ENCODE assay signal across 1 cellular context in the genomic region with DNA sequence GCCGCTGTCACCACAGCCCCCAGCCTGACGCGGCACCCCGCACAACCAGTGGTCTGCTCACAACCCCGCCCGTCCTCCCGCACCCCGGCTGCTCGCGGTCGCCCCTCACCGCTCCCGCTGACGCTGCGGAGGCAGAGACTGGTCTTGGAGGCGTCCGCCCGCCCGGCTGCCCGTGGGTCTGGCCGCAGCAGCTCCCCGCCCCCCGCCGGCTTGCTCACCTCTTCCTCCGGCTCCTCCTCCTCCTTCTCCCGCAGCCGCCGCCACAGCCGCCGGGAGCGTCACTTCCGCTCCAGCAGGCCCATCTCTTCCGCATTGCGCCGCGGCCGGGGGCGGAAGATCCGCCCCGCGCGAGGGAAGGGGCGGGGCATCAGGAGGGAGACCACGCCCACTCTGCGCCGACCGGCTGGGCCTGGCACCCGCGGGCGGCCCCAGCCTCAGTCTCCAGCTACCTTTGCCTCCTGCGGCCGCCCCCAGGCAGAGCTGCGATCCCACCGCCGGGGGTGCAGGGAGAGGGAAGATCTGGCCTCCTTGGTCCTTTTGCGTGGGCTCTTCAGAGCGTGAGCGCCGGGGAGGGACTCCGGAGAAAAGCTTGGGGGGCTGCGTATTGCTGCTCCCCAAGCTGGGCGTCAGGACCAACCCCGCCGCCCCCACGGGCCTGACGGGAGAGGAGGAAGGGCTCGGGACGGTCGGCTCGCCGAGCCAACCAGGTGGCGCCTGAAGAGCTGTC.
TF ChIP-seq lines count a peak whose summit lies in the region.

A gene with protein sequence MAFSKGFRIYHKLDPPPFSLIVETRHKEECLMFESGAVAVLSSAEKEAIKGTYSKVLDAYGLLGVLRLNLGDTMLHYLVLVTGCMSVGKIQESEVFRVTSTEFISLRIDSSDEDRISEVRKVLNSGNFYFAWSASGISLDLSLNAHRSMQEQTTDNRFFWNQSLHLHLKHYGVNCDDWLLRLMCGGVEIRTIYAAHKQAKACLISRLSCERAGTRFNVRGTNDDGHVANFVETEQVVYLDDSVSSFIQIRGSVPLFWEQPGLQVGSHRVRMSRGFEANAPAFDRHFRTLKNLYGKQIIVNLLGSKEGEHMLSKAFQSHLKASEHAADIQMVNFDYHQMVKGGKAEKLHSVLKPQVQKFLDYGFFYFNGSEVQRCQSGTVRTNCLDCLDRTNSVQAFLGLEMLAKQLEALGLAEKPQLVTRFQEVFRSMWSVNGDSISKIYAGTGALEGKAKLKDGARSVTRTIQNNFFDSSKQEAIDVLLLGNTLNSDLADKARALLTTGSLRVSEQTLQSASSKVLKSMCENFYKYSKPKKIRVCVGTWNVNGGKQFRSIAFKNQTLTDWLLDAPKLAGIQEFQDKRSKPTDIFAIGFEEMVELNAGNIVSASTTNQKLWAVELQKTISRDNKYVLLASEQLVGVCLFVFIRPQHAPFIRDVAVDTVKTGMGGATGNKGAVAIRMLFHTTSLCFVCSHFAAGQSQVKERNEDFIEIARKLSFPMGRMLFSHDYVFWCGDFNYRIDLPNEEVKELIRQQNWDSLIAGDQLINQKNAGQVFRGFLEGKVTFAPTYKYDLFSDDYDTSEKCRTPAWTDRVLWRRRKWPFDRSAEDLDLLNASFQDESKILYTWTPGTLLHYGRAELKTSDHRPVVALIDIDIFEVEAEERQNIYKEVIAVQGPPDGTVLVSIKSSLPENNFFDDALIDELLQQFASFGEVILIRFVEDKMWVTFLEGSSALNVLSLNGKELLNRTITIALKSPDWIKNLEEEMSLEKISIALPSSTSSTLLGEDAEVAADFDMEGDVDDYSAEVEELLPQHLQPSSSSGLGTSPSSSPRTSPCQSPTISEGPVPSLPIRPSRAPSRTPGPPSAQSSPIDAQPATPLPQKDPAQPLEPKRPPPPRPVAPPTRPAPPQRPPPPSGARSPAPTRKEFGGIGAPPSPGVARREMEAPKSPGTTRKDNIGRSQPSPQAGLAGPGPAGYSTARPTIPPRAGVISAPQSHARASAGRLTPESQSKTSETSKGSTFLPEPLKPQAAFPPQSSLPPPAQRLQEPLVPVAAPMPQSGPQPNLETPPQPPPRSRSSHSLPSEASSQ (N-terminal part only) (minus strand): TSS at position 286 of the 727 bp plus-strand sequence. CDS start 1,118 bp downstream, outside the sequence.

TF ChIP-seq in WTC11, 78 proteins besides CTCF, POLR2A, EP300 and RAD21 (continued from another document and continues in another):
- TF ChIP-seq, protein P1, sequence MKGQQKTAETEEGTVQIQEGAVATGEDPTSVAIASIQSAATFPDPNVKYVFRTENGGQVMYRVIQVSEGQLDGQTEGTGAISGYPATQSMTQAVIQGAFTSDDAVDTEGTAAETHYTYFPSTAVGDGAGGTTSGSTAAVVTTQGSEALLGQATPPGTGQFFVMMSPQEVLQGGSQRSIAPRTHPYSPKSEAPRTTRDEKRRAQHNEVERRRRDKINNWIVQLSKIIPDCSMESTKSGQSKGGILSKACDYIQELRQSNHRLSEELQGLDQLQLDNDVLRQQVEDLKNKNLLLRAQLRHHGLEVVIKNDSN (CRISPR knock-in tag; IDR thresholded peaks at IDR 0.05), result peak; percentile 69
- TF ChIP-seq, protein P2, sequence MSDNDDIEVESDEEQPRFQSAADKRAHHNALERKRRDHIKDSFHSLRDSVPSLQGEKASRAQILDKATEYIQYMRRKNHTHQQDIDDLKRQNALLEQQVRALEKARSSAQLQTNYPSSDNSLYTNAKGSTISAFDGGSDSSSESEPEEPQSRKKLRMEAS (CRISPR knock-in tag; IDR thresholded peaks at IDR 0.05), result peak; percentile 56; the same call in 1 of the 2 replicates
- TF ChIP-seq RORB (CRISPR knock-in tag; IDR thresholded peaks at IDR 0.05), result no peak
- TF ChIP-seq, protein P3, sequence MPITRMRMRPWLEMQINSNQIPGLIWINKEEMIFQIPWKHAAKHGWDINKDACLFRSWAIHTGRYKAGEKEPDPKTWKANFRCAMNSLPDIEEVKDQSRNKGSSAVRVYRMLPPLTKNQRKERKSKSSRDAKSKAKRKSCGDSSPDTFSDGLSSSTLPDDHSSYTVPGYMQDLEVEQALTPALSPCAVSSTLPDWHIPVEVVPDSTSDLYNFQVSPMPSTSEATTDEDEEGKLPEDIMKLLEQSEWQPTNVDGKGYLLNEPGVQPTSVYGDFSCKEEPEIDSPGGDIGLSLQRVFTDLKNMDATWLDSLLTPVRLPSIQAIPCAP (CRISPR knock-in tag; IDR thresholded peaks at IDR 0.05), result no peak
- no peak for TF ChIP-seq ZNF396 (CRISPR knock-in tag; IDR thresholded peaks at IDR 0.05; ENCODE audit: borderline replicate concordance)
- TF ChIP-seq NFYB (CRISPR knock-in tag; conservative IDR thresholded peaks at IDR 0.05; ENCODE audit: low read depth), result peak; percentile 45; the same call in 1 of the 2 replicates
- TF ChIP-seq, protein P4, sequence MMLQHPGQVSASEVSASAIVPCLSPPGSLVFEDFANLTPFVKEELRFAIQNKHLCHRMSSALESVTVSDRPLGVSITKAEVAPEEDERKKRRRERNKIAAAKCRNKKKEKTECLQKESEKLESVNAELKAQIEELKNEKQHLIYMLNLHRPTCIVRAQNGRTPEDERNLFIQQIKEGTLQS (CRISPR knock-in tag; conservative IDR thresholded peaks at IDR 0.05), result no peak
- no peak for TF ChIP-seq NR1H2 (CRISPR knock-in tag; IDR thresholded peaks at IDR 0.05)
- no peak for TF ChIP-seq ELF4 (CRISPR knock-in tag; IDR thresholded peaks at IDR 0.05; ENCODE audit: low read depth)
- TF ChIP-seq, protein P5, sequence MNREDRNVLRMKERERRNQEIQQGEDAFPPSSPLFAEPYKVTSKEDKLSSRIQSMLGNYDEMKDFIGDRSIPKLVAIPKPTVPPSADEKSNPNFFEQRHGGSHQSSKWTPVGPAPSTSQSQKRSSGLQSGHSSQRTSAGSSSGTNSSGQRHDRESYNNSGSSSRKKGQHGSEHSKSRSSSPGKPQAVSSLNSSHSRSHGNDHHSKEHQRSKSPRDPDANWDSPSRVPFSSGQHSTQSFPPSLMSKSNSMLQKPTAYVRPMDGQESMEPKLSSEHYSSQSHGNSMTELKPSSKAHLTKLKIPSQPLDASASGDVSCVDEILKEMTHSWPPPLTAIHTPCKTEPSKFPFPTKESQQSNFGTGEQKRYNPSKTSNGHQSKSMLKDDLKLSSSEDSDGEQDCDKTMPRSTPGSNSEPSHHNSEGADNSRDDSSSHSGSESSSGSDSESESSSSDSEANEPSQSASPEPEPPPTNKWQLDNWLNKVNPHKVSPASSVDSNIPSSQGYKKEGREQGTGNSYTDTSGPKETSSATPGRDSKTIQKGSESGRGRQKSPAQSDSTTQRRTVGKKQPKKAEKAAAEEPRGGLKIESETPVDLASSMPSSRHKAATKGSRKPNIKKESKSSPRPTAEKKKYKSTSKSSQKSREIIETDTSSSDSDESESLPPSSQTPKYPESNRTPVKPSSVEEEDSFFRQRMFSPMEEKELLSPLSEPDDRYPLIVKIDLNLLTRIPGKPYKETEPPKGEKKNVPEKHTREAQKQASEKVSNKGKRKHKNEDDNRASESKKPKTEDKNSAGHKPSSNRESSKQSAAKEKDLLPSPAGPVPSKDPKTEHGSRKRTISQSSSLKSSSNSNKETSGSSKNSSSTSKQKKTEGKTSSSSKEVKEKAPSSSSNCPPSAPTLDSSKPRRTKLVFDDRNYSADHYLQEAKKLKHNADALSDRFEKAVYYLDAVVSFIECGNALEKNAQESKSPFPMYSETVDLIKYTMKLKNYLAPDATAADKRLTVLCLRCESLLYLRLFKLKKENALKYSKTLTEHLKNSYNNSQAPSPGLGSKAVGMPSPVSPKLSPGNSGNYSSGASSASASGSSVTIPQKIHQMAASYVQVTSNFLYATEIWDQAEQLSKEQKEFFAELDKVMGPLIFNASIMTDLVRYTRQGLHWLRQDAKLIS (CRISPR knock-in tag; IDR thresholded peaks at IDR 0.05; ENCODE audit: borderline replicate concordance), result peak; percentile 29; the same call in 1 of the 2 replicates
- TF ChIP-seq, protein P6, sequence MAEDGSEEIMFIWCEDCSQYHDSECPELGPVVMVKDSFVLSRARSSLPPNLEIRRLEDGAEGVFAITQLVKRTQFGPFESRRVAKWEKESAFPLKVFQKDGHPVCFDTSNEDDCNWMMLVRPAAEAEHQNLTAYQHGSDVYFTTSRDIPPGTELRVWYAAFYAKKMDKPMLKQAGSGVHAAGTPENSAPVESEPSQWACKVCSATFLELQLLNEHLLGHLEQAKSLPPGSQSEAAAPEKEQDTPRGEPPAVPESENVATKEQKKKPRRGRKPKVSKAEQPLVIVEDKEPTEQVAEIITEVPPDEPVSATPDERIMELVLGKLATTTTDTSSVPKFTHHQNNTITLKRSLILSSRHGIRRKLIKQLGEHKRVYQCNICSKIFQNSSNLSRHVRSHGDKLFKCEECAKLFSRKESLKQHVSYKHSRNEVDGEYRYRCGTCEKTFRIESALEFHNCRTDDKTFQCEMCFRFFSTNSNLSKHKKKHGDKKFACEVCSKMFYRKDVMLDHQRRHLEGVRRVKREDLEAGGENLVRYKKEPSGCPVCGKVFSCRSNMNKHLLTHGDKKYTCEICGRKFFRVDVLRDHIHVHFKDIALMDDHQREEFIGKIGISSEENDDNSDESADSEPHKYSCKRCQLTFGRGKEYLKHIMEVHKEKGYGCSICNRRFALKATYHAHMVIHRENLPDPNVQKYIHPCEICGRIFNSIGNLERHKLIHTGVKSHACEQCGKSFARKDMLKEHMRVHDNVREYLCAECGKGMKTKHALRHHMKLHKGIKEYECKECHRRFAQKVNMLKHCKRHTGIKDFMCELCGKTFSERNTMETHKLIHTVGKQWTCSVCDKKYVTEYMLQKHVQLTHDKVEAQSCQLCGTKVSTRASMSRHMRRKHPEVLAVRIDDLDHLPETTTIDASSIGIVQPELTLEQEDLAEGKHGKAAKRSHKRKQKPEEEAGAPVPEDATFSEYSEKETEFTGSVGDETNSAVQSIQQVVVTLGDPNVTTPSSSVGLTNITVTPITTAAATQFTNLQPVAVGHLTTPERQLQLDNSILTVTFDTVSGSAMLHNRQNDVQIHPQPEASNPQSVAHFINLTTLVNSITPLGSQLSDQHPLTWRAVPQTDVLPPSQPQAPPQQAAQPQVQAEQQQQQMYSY (CRISPR knock-in tag; IDR thresholded peaks at IDR 0.05), result no peak
- TF ChIP-seq GRHL2 (CRISPR knock-in tag; IDR thresholded peaks at IDR 0.05; ENCODE audit: insufficient replicate concordance, severe bottlenecking), result no peak
- TF ChIP-seq, protein P7, sequence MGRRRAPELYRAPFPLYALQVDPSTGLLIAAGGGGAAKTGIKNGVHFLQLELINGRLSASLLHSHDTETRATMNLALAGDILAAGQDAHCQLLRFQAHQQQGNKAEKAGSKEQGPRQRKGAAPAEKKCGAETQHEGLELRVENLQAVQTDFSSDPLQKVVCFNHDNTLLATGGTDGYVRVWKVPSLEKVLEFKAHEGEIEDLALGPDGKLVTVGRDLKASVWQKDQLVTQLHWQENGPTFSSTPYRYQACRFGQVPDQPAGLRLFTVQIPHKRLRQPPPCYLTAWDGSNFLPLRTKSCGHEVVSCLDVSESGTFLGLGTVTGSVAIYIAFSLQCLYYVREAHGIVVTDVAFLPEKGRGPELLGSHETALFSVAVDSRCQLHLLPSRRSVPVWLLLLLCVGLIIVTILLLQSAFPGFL (CRISPR knock-in tag; IDR thresholded peaks at IDR 0.05; ENCODE audit: borderline replicate concordance), result peak; percentile 88; the same call in 1 of the 2 replicates
- peak; percentile 65 for TF ChIP-seq FOXK1 (CRISPR knock-in tag; IDR thresholded peaks at IDR 0.05)
- TF ChIP-seq, protein P8, sequence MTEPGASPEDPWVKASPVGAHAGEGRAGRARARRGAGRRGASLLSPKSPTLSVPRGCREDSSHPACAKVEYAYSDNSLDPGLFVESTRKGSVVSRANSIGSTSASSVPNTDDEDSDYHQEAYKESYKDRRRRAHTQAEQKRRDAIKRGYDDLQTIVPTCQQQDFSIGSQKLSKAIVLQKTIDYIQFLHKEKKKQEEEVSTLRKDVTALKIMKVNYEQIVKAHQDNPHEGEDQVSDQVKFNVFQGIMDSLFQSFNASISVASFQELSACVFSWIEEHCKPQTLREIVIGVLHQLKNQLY (CRISPR knock-in tag; IDR thresholded peaks at IDR 0.05), result no peak
- peak; percentile 73; the same call in 1 of the 2 replicates for TF ChIP-seq ETV6 (CRISPR knock-in tag; IDR thresholded peaks at IDR 0.05)
- TF ChIP-seq, protein P9, sequence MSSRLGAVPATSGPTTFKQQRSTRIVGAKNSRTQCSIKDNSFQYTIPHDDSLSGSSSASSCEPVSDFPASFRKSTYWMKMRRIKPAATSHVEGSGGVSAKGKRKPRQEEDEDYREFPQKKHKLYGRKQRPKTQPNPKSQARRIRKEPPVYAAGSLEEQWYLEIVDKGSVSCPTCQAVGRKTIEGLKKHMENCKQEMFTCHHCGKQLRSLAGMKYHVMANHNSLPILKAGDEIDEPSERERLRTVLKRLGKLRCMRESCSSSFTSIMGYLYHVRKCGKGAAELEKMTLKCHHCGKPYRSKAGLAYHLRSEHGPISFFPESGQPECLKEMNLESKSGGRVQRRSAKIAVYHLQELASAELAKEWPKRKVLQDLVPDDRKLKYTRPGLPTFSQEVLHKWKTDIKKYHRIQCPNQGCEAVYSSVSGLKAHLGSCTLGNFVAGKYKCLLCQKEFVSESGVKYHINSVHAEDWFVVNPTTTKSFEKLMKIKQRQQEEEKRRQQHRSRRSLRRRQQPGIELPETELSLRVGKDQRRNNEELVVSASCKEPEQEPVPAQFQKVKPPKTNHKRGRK (CRISPR knock-in tag; IDR thresholded peaks at IDR 0.05; ENCODE audit: borderline replicate concordance), result no peak
- TF ChIP-seq GABPB1 (CRISPR knock-in tag; IDR thresholded peaks at IDR 0.05), result no peak; the same call in 1 of the 2 replicates
- TF ChIP-seq, protein P10, sequence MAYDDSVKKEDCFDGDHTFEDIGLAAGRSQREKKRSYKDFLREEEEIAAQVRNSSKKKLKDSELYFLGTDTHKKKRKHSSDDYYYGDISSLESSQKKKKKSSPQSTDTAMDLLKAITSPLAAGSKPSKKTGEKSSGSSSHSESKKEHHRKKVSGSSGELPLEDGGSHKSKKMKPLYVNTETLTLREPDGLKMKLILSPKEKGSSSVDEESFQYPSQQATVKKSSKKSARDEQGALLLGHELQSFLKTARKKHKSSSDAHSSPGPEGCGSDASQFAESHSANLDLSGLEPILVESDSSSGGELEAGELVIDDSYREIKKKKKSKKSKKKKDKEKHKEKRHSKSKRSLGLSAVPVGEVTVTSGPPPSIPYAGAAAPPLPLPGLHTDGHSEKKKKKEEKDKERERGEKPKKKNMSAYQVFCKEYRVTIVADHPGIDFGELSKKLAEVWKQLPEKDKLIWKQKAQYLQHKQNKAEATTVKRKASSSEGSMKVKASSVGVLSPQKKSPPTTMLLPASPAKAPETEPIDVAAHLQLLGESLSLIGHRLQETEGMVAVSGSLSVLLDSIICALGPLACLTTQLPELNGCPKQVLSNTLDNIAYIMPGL (CRISPR knock-in tag; IDR thresholded peaks at IDR 0.05), result no peak; the same call in none of the 2 replicates
- TF ChIP-seq, protein P11, sequence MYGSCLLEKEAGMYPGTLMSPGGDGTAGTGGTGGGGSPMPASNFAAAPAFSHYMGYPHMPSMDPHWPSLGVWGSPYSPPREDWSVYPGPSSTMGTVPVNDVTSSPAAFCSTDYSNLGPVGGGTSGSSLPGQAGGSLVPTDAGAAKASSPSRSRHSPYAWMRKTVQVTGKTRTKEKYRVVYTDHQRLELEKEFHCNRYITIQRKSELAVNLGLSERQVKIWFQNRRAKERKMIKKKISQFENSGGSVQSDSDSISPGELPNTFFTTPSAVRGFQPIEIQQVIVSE (CRISPR knock-in tag; IDR thresholded peaks at IDR 0.05; ENCODE audit: borderline replicate concordance), result no peak
- peak; percentile 16; the same call in 1 of the 2 replicates for TF ChIP-seq KAT7 (CRISPR knock-in tag; IDR thresholded peaks at IDR 0.05; ENCODE audit: borderline replicate concordance)
- TF ChIP-seq, protein P12, sequence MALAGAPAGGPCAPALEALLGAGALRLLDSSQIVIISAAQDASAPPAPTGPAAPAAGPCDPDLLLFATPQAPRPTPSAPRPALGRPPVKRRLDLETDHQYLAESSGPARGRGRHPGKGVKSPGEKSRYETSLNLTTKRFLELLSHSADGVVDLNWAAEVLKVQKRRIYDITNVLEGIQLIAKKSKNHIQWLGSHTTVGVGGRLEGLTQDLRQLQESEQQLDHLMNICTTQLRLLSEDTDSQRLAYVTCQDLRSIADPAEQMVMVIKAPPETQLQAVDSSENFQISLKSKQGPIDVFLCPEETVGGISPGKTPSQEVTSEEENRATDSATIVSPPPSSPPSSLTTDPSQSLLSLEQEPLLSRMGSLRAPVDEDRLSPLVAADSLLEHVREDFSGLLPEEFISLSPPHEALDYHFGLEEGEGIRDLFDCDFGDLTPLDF (CRISPR knock-in tag; IDR thresholded peaks at IDR 0.05), result peak; percentile 16; the same call in 1 of the 2 replicates
